In genomic region chr9:86454701-86455402, GRCh38 we compare ENCODE assay signal across 21 cellular contexts.
DNase-seq lines count a peak whose midpoint lies in the region; ATAC-seq, FAIRE-seq and TF ChIP-seq lines count a peak whose summit lies in the region.
"Had no signal": no experiment of that assay in that cellular context is flagged by ENCODE, and none has a peak within 500 bp of the region (broad histone marks: within the 10 kb centered on the region; RNA-seq: fewer than 3 reads in every experiment).

No MANE protein-coding gene starts in this region.

- H4K20me1 ChIP-seq in H1 (replicated peaks in 1 of 2; ENCODE audit: control insufficient read depth in 1 of 2, insufficient read depth in 2 of 2, low read length in 2 of 2) = no peaks in the 10 kb centered on the region

- no peak for DNase-seq in left ventricle myocardium inferior
- DNase-seq in right cardiac atrium = no peak
- no peak for DNase-seq in H1 (ENCODE audit: low read depth in 1 of 2, low spot score in 2 of 2)
- no peak for DNase-seq in activated naive CD8-positive, alpha-beta T cell treated with anti-CD3 and anti-CD28 coated beads for 36 hours
- DNase-seq in globus pallidus (ENCODE audit: low spot score) = no peak
- no peak for DNase-seq in 8988T
- DNase-seq: activated CD4-positive, alpha-beta T cell treated with anti-CD3 and anti-CD28 coated beads, Interleukin-2, amount 50 U/mL, for 4 hours; activated T-cell treated with anti-CD3 and anti-CD28 coated beads, Interleukin-2, amount 50 U/mL, for 24 hours; adrenal gland; CD8-positive, alpha-beta T cell; NCI-H146; OCI-M1 had no signal

- no peak overlapping the region for H2BK12ac ChIP-seq in H1 (ENCODE audit: low read depth, low read length)

- H2BK120ac ChIP-seq in H1 (replicated peaks; ENCODE audit: low read depth, low read length) = no peak overlapping the region

- H3K23me2 ChIP-seq in H1 (ENCODE audit: low read depth, low read length) = no peaks in the 10 kb centered on the region

- H3K27ac Mint-ChIP-seq in activated naive CD8-positive, alpha-beta T cell treated with anti-CD3 and anti-CD28 coated beads for 36 hours = no peak overlapping the region
- H3K27ac Mint-ChIP-seq: activated T-cell treated with anti-CD3 and anti-CD28 coated beads, Interleukin-2, amount 50 U/mL, for 24 hours; CD8-positive, alpha-beta T cell; dendritic cell treated with granulocyte-macrophage colony-stimulating factor and Interleukin-4, amounts not matched to agents 40 ng/mL and 50 ng/mL, for 4 days; memory B cell had no signal

- 42% methylated on average over 7 of the region's 7 CpGs for WGBS in right cardiac atrium
- 83% methylated on average over 7 of the region's 7 CpGs; no CpG with 5 or more reads in 1 of the 2 experiments for WGBS in H1 (ENCODE audit: extremely low coverage in 1 of 2, insufficient coverage in 1 of 2, insufficient read length in 1 of 2, insufficient replicate concordance in 2 of 2, low coverage in 1 of 2, low lambda C conversion rate in 2 of 2, missing lambda C conversion rate in 1 of 2), 2 experiments

- H3K4me3 Mint-ChIP-seq in activated naive CD8-positive, alpha-beta T cell treated with anti-CD3 and anti-CD28 coated beads for 36 hours = no peak overlapping the region
- H3K4me3 Mint-ChIP-seq: activated T-cell treated with anti-CD3 and anti-CD28 coated beads, Interleukin-2, amount 50 U/mL, for 24 hours; CD8-positive, alpha-beta T cell; dendritic cell treated with granulocyte-macrophage colony-stimulating factor and Interleukin-4, amounts not matched to agents 40 ng/mL and 50 ng/mL, for 4 days; memory B cell had no signal

- H3K4me1 ChIP-seq in left ventricle myocardium inferior (no peaks in the 10 kb centered on the region), right cardiac atrium (ENCODE audit: control insufficient read depth, insufficient read depth, low read length) (no peaks in the 10 kb centered on the region), H1 (replicated peaks in 1 of 4; ENCODE audit: control insufficient read depth in 3 of 4, insufficient read depth in 4 of 4, low read length in 3 of 4) (no peaks in the 10 kb centered on the region), muscle layer of colon (ENCODE audit: insufficient read depth, low read length) (peaks cover 36% of the 10 kb centered on the region)
- H3K4me1 ChIP-seq: adrenal gland had no signal

- H3K9ac ChIP-seq in H1 (replicated peaks in 1 of 4; ENCODE audit: extremely low read depth in 1 of 4, low read depth in 3 of 4, low read length in 3 of 4) = no peak overlapping the region
- H3K9ac ChIP-seq in muscle layer of colon (ENCODE audit: low read length) = no peak overlapping the region
- H3K9ac ChIP-seq: KMS-11 had no signal

- no peak overlapping the region for H3K4me2 ChIP-seq in H1 (ENCODE audit: insufficient read depth in 1 of 2, low read depth in 2 of 2, low read length in 2 of 2)
- H3K4me2 ChIP-seq: KMS-11 had no signal

- H3K79me2 ChIP-seq in H1 (ENCODE audit: control insufficient read depth in 1 of 2, insufficient read depth in 2 of 2, low read length in 2 of 2) = no peaks in the 10 kb centered on the region

- H4K8ac ChIP-seq in H1 (ENCODE audit: extremely low read depth, insufficient read depth, low read length) = no peak overlapping the region

- H3K9me3 ChIP-seq in left ventricle myocardium inferior (replicated peaks) (peaks cover 11% of the 10 kb centered on the region), right cardiac atrium (ENCODE audit: control insufficient read depth, low read length) (no peaks in the 10 kb centered on the region), H1 (ENCODE audit: insufficient read depth in 2 of 2, low read depth in 1 of 2, low read length in 1 of 2) (no peaks in the 10 kb centered on the region), muscle layer of colon (ENCODE audit: low read length) (peaks cover 5% of the 10 kb centered on the region)
- H3K9me3 ChIP-seq: adrenal gland had no signal

- ATAC-seq in right cardiac atrium = no peak
- ATAC-seq in HG02885 (IDR thresholded peaks at IDR 0.05; ENCODE audit: poor library complexity, unreplicated experiment) = no peak
- ATAC-seq: CD8-positive, alpha-beta T cell had no signal

- no peak overlapping the region for H3K18ac ChIP-seq in H1 (ENCODE audit: extremely low read depth, low read length)

- H2BK20ac ChIP-seq in H1 (ENCODE audit: low read length) = no peak overlapping the region

- peak overlapping the region; percentile 57; the same call in 1 of the 2 replicates for H2AFZ ChIP-seq in H1 (ENCODE audit: low read length)

- H3K23ac ChIP-seq in H1 (ENCODE audit: insufficient read length) = no peak overlapping the region

- H3K27me3 ChIP-seq in left ventricle myocardium inferior (ENCODE audit: low read depth) (no peaks in the 10 kb centered on the region), right cardiac atrium (ENCODE audit: control insufficient read depth, insufficient read depth) (no peaks in the 10 kb centered on the region), H1 (replicated peaks in 1 of 4; ENCODE audit: control insufficient read depth in 3 of 4, extremely low read depth in 1 of 4, insufficient read depth in 3 of 4, low read length in 3 of 4) (no peaks in the 10 kb centered on the region), muscle layer of colon (ENCODE audit: control insufficient read depth in 1 of 2, insufficient read depth in 2 of 2, low read length in 2 of 2) (no peaks in the 10 kb centered on the region)
- H3K27me3 ChIP-seq: adrenal gland had no signal

- POLR2A ChIA-PET in H1 (lab: Charles Lee; ENCODE audit: partially characterized antibody) = no interaction called here

- H4K5ac ChIP-seq in H1 (ENCODE audit: insufficient read length, low read depth, low read length) = no peak overlapping the region

- peak overlapping the region; percentile 1 for H3K4me3 ChIP-seq in left ventricle myocardium inferior
- no peak overlapping the region for H3K4me3 ChIP-seq in right cardiac atrium (ENCODE audit: low read length)
- H3K4me3 ChIP-seq in H1 (ENCODE audit: extremely low read depth in 1 of 4, insufficient read depth in 2 of 4, low read depth in 3 of 4, low read length in 4 of 4) = no peak overlapping the region
- H3K4me3 ChIP-seq in muscle layer of colon (ENCODE audit: low read depth in 1 of 2, low read length in 2 of 2) = no peak overlapping the region

- no peaks in the 10 kb centered on the region for H3K36me3 Mint-ChIP-seq in activated naive CD8-positive, alpha-beta T cell treated with anti-CD3 and anti-CD28 coated beads for 36 hours
- H3K36me3 Mint-ChIP-seq: CD8-positive, alpha-beta T cell; memory B cell had no signal

- no peaks in the 10 kb centered on the region for H3K27me3 Mint-ChIP-seq in activated naive CD8-positive, alpha-beta T cell treated with anti-CD3 and anti-CD28 coated beads for 36 hours
- H3K27me3 Mint-ChIP-seq: activated T-cell treated with anti-CD3 and anti-CD28 coated beads, Interleukin-2, amount 50 U/mL, for 24 hours; memory B cell had no signal

- intact Hi-C loops in left ventricle myocardium inferior (cut with micrococcal nuclease) = no loop called here
- intact Hi-C loops in right cardiac atrium (cut with DNase I) = no loop called here

- H3K14ac ChIP-seq in H1 (ENCODE audit: insufficient read length) = no peak overlapping the region

- no peak overlapping the region for H3K4ac ChIP-seq in H1 (replicated peaks; ENCODE audit: insufficient read length, low read depth, low read length)

- FAIRE-seq in H1 (lab: Jason Lieb, UNC) = no peak
- FAIRE-seq: frontal cortex, GM12892 had no signal

- CTCF ChIA-PET in H1 (lab: Charles Lee; ENCODE audit: partially characterized antibody) = interaction anchor here (0.9 to 2.0 kb wide), 3 partner anchors 13 to 182 kb away, joined by 3 to 9 read pairs (median 3); no protein-coding TSS in a partner anchor

- H3K56ac ChIP-seq in H1 (replicated peaks; ENCODE audit: insufficient read length, low read depth, low read length) = no peak overlapping the region

- H2BK5ac ChIP-seq in H1 (ENCODE audit: low read depth, low read length) = no peak overlapping the region

- TF ChIP-seq POLR2A in H1 (IDR thresholded peaks at IDR 0.05; ENCODE audit: control extremely low read depth in 1 of 2, low read depth in 2 of 2, low read length in 2 of 2) = no peak

- H2AK5ac ChIP-seq in H1 (ENCODE audit: low read depth, low read length) = no peak overlapping the region

- no peaks in the 10 kb centered on the region for H3K4me1 Mint-ChIP-seq in activated naive CD8-positive, alpha-beta T cell treated with anti-CD3 and anti-CD28 coated beads for 36 hours
- H3K4me1 Mint-ChIP-seq: memory B cell had no signal

- H3K36me3 ChIP-seq in left ventricle myocardium inferior = no peaks in the 10 kb centered on the region
- no peaks in the 10 kb centered on the region for H3K36me3 ChIP-seq in H1 (ENCODE audit: control insufficient read depth in 2 of 4, insufficient read depth in 4 of 4, low read length in 3 of 4)
- no peaks in the 10 kb centered on the region for H3K36me3 ChIP-seq in muscle layer of colon (ENCODE audit: insufficient read depth, low read length)
- H3K36me3 ChIP-seq: adrenal gland had no signal

- H3K79me1 ChIP-seq in H1 (ENCODE audit: low read depth, low read length) = no peaks in the 10 kb centered on the region

- H3K27ac ChIP-seq in left ventricle myocardium inferior (replicated peaks) (no peak overlapping the region), right cardiac atrium (ENCODE audit: low read length) (no peak overlapping the region), H1 (ENCODE audit: low read depth, low read length) (no peak overlapping the region), muscle layer of colon (ENCODE audit: low read depth, low read length) (peak overlapping the region; percentile 19)
- H3K27ac ChIP-seq: 22Rv1, HL-60, KMS-11 had no signal

- TF ChIP-seq EP300 in H1 (IDR thresholded peaks at IDR 0.05; ENCODE audit: borderline replicate concordance in 1 of 2, low read depth in 2 of 2, low read length in 2 of 2) = no peak

- no peak for TF ChIP-seq RAD21 in H1 (IDR thresholded peaks at IDR 0.05 in 1 of 2, conservative IDR thresholded peaks at IDR 0.05 in 1 of 2; ENCODE audit: low read depth in 2 of 2, low read length in 2 of 2)

- no peaks in the 10 kb centered on the region for H3K9me3 Mint-ChIP-seq in activated naive CD8-positive, alpha-beta T cell treated with anti-CD3 and anti-CD28 coated beads for 36 hours
- H3K9me3 Mint-ChIP-seq: activated T-cell treated with anti-CD3 and anti-CD28 coated beads, Interleukin-2, amount 50 U/mL, for 24 hours; CD8-positive, alpha-beta T cell; dendritic cell treated with granulocyte-macrophage colony-stimulating factor and Interleukin-4, amounts not matched to agents 40 ng/mL and 50 ng/mL, for 4 days; memory B cell had no signal

- no peak overlapping the region for H2BK15ac ChIP-seq in H1 (ENCODE audit: low read length)

- H4K91ac ChIP-seq in H1 (replicated peaks; ENCODE audit: insufficient read length, low read length) = no peak overlapping the region

- no peak for TF ChIP-seq CTCF in left ventricle myocardium inferior (IDR thresholded peaks at IDR 0.05; ENCODE audit: borderline replicate concordance)
- TF ChIP-seq CTCF in H1 (IDR thresholded peaks at IDR 0.05; ENCODE audit: control extremely low read depth in 1 of 3, insufficient read depth in 1 of 3, low read depth in 1 of 3, low read length in 3 of 3) = no peak

TF ChIP-seq in H1, 55 proteins besides CTCF, POLR2A, EP300 and RAD21 (continues in another document):
- TF ChIP-seq MAX (IDR thresholded peaks at IDR 0.05) (no peak), FOSL1 (IDR thresholded peaks at IDR 0.05; ENCODE audit: insufficient read depth, low read depth, low read length) (no peak)
